In the genomic region with DNA sequence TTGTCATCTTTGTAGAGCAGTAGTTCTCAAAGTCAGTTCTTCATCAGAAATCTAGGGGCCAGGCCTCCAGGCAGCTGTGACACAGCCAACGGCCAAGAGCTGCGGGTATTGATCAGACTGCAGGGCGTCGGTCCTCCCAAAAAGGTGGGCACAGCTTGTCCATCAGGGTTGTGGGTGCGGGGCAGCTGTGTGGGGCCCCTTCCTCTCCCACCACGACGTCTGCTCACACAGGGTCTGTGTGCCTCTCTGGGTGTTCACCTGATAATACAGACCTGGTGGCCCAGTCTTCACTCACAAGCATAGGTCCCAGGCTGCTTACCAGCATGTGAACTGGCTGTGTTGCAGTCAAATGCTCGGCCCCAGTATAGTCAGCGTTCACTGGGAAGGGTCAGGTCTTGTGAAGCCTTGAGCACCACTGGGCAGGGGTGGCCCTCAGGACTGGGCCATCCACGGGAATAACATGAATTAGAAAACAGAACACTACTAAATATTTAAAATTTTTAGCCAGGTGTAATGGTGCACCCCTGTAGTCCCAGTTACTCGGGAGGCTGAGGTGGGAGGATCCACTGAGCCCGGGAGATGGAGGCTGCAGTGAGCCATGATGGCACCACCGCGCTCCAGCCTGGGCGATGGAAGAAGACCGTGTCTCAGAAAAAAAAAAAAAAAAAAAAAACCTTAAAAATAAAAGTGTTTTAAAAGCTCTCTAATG, we compare ENCODE assay signal across 16 cellular contexts.
DNase-seq lines count a peak whose midpoint lies in the region; ATAC-seq, FAIRE-seq and TF ChIP-seq lines count a peak whose summit lies in the region.
"Had no signal": no experiment of that assay in that cellular context is flagged by ENCODE, and none has a peak within 500 bp of the region (broad histone marks: within the 10 kb centered on the region; RNA-seq: fewer than 3 reads in every experiment).

No MANE protein-coding gene starts in this region.

- no peak overlapping the region for H2BK5ac ChIP-seq in neuronal stem cell (ENCODE audit: low read length)

- no peak overlapping the region for H3K4me3 Mint-ChIP-seq in HFFc6
- H3K4me3 Mint-ChIP-seq: B cell; CD8-positive, alpha-beta T cell had no signal

- no peak overlapping the region for H2BK15ac ChIP-seq in neuronal stem cell (ENCODE audit: low read length)

- no peaks in the 10 kb centered on the region for H3K27me3 ChIP-seq in right lobe of liver
- no peaks in the 10 kb centered on the region for H3K27me3 ChIP-seq in HepG2 (ENCODE audit: control insufficient read depth in 1 of 2, insufficient read depth in 2 of 2, low read length in 2 of 2)
- H3K27me3 ChIP-seq in RWPE2 (ENCODE audit: insufficient read depth, poor library complexity, severe bottlenecking) = no peaks in the 10 kb centered on the region
- H3K27me3 ChIP-seq in neuronal stem cell (ENCODE audit: control insufficient read depth in 3 of 3, insufficient read depth in 3 of 3, low read depth in 1 of 3, low read length in 3 of 3) = peaks cover 0 to 2% (median 0%) of the 10 kb centered on the region in 3 experiments

- no peak overlapping the region for H3K4me3 ChIP-seq in right lobe of liver
- no peak overlapping the region for H3K4me3 ChIP-seq in HepG2 (replicated peaks in 1 of 3; ENCODE audit: insufficient read depth in 1 of 3, low read depth in 2 of 3, low read length in 3 of 3)
- no peak overlapping the region for H3K4me3 ChIP-seq in RWPE2 (ENCODE audit: severe bottlenecking)
- no peak overlapping the region for H3K4me3 ChIP-seq in neuronal stem cell (ENCODE audit: low read length in 2 of 2)

- H3K4ac ChIP-seq in neuronal stem cell (ENCODE audit: low read length) = no peak overlapping the region

- TF ChIP-seq RAD21 in HepG2 (CRISPR knock-in tag; IDR thresholded peaks at IDR 0.05) = no peak

- H2BK12ac ChIP-seq in neuronal stem cell (ENCODE audit: low read length) = no peak overlapping the region

- H3K4me1 ChIP-seq in right lobe of liver = no peaks in the 10 kb centered on the region
- peaks cover 31% of the 10 kb centered on the region for H3K4me1 ChIP-seq in HepG2 (ENCODE audit: insufficient read depth, low read length)
- no peaks in the 10 kb centered on the region for H3K4me1 ChIP-seq in RWPE2 (ENCODE audit: insufficient read depth, poor library complexity, severe bottlenecking)
- H3K4me1 ChIP-seq in neuronal stem cell (ENCODE audit: control insufficient read depth in 2 of 2, insufficient read depth in 1 of 2, low read depth in 1 of 2, low read length in 2 of 2) = peaks cover 0 to 4% of the 10 kb centered on the region in 2 donors

- H3K9me3 Mint-ChIP-seq in HFFc6 = peaks cover 14% of the 10 kb centered on the region

- H2AFZ ChIP-seq in HepG2 (ENCODE audit: low read length) (no peak overlapping the region), neuronal stem cell (ENCODE audit: low read length) (no peak overlapping the region)

- H2BK120ac ChIP-seq in neuronal stem cell (ENCODE audit: low read depth, low read length) = no peak overlapping the region

- ATAC-seq in right lobe of liver (no peak), HepG2 (no peak), RWPE2 (ENCODE audit: low read depth) (no peak)
- ATAC-seq: CD8-positive, alpha-beta T cell had no signal

- FAIRE-seq in HepG2 (lab: Jason Lieb, UNC) = no peak
- FAIRE-seq: D721Med had no signal

- peaks cover 24% of the 10 kb centered on the region for H3K36me3 Mint-ChIP-seq in HFFc6 (ENCODE audit: low read depth)

- peak overlapping the region; percentile 39 for H3K14ac ChIP-seq in neuronal stem cell (ENCODE audit: low read length)

- H2AK5ac ChIP-seq in neuronal stem cell (ENCODE audit: low read depth, low read length) = no peak overlapping the region

- no peak for TF ChIP-seq EP300 in HepG2 (IDR thresholded peaks at IDR 0.05; ENCODE audit: low read depth in 2 of 2, low read length in 2 of 2)
- no peak for TF ChIP-seq EP300 in HepG2 (CRISPR knock-in tag; IDR thresholded peaks at IDR 0.05; ENCODE audit: borderline replicate concordance)

- H3K27ac Mint-ChIP-seq in HFFc6 = no peak overlapping the region; the same call in 1 of the 2 replicates
- H3K27ac Mint-ChIP-seq: B cell; CD8-positive, alpha-beta T cell had no signal

- TF ChIP-seq CTCF in right lobe of liver (IDR thresholded peaks at IDR 0.05) (no peak), HepG2 (CRISPR knock-in tag; IDR thresholded peaks at IDR 0.05) (no peak), RWPE2 (IDR thresholded peaks at IDR 0.05; ENCODE audit: poor library complexity, severe bottlenecking) (no peak), HFFc6 (IDR thresholded peaks at IDR 0.05) (no peak)

- H3K18ac ChIP-seq in neuronal stem cell (ENCODE audit: low read length) = no peak overlapping the region

- intact Hi-C loops in right lobe of liver (cut with DNase I) (no loop called here), HepG2 (cut with micrococcal nuclease; ENCODE audit: unreplicated experiment) (loop anchor here (5.0 kb wide), 1 partner anchor 220 kb away; no protein-coding TSS in a partner anchor)

- H3K4me1 Mint-ChIP-seq in HFFc6 (ENCODE audit: low read depth) = peaks cover 20% of the 10 kb centered on the region

- DNase-seq in right lobe of liver (peak in 2 of 3 donors; percentile 19 to 20), HepG2 (ENCODE audit: low spot score) (no peak), RWPE2 (ENCODE audit: low spot score) (peak; percentile 9), neuronal stem cell (ENCODE audit: low spot score) (no peak), HFFc6 (no peak), NCI-H526 (lab: John Stamatoyannopoulos, UW) (no peak), MV-4-11 (lab: John Stamatoyannopoulos, UW) (no peak)
- DNase-seq: CD8-positive, alpha-beta T cell; DMS79; NCI-H1092; NCI-H2081 treated with DMSO at 0.1 percent for 48 hours; NCI-H510A; NCI-H82; SHP77 had no signal

- H3K23ac ChIP-seq in neuronal stem cell (ENCODE audit: low read depth, low read length, poor library complexity) = no peak overlapping the region

- 85% methylated on average over 9 of the region's 16 CpGs for WGBS in right lobe of liver (ENCODE audit: insufficient coverage, low coverage, low lambda C conversion rate, missing lambda C conversion rate)
- WGBS in HepG2 (ENCODE audit: low lambda C conversion rate) = 82% methylated on average over 9 of the region's 16 CpGs
- no CpG with 5 or more reads among the region's 16 CpGs for WGBS in neuronal stem cell (ENCODE audit: extremely low coverage in 2 of 2, insufficient read length in 2 of 2, insufficient replicate concordance in 1 of 2), 2 donors

- POLR2A ChIA-PET in HepG2 (lab: Yijun Ruan, JAX) = no interaction called here

- no peaks in the 10 kb centered on the region for H4K20me1 ChIP-seq in HepG2 (ENCODE audit: insufficient read depth, low read length)

- no peak for TF ChIP-seq POLR2A in right lobe of liver (IDR thresholded peaks at IDR 0.05)
- no peak for TF ChIP-seq POLR2A in HepG2 (IDR thresholded peaks at IDR 0.05; ENCODE audit: insufficient read depth in 1 of 2, low read depth in 2 of 2, low read length in 2 of 2)

- H3K36me3 ChIP-seq in right lobe of liver (no peaks in the 10 kb centered on the region), HepG2 (replicated peaks in 1 of 2; ENCODE audit: control insufficient read depth in 1 of 2, insufficient read depth in 2 of 2, low read length in 2 of 2) (no peaks in the 10 kb centered on the region), RWPE2 (ENCODE audit: low read depth) (no peaks in the 10 kb centered on the region), neuronal stem cell (replicated peaks in 1 of 2; ENCODE audit: control insufficient read depth in 2 of 2, insufficient read depth in 2 of 2, low read length in 2 of 2) (no peaks in the 10 kb centered on the region)

- peaks cover 13% of the 10 kb centered on the region for H3K27me3 Mint-ChIP-seq in HFFc6 (ENCODE audit: insufficient read depth)
- H3K27me3 Mint-ChIP-seq: B cell had no signal

- H3K27ac ChIP-seq in right lobe of liver (no peak overlapping the region), HepG2 (ENCODE audit: extremely low read length, insufficient read depth, low read length) (no peak overlapping the region), RWPE2 (ENCODE audit: poor library complexity, severe bottlenecking) (no peak overlapping the region), neuronal stem cell (replicated peaks; ENCODE audit: low read length) (no peak overlapping the region)

- no peak overlapping the region for H4K91ac ChIP-seq in neuronal stem cell (ENCODE audit: low read depth, low read length, poor library complexity)

- no peak overlapping the region for H3K9ac ChIP-seq in HepG2 (ENCODE audit: insufficient read depth, low read depth, low read length)
- H3K9ac ChIP-seq in neuronal stem cell (ENCODE audit: low read depth, low read length, poor library complexity) = no peak overlapping the region

- H3K4me2 ChIP-seq in HepG2 (ENCODE audit: low read depth, low read length) (no peak overlapping the region), neuronal stem cell (ENCODE audit: insufficient read depth, low read length, poor library complexity, severe bottlenecking) (no peak overlapping the region)

- no peaks in the 10 kb centered on the region for H3K9me3 ChIP-seq in right lobe of liver
- H3K9me3 ChIP-seq in HepG2 (ENCODE audit: low read length) = peaks cover 5% of the 10 kb centered on the region; the same call in 1 of the 2 replicates
- no peaks in the 10 kb centered on the region for H3K9me3 ChIP-seq in RWPE2 (ENCODE audit: severe bottlenecking)
- H3K9me3 ChIP-seq in neuronal stem cell (replicated peaks in 1 of 2; ENCODE audit: control insufficient read depth in 2 of 2, insufficient read depth in 1 of 2, low read depth in 1 of 2, low read length in 2 of 2) = peaks cover 5 to 14% of the 10 kb centered on the region in 2 donors

- no TSS peak for BruUV-seq in HepG2 (replicated peaks; lab: Mats Ljungman, UMichigan)

- H3K79me2 ChIP-seq in HepG2 (ENCODE audit: insufficient read depth, low read length) = no peaks in the 10 kb centered on the region

- CTCF ChIA-PET in HepG2 (lab: Yijun Ruan, JAX; ENCODE audit: low intra/inter-chr PET ratio, low total read pairs) = no interaction called here

- in situ Hi-C loops in HepG2 (cut with HindIII; ENCODE audit: extremely low pct_ligation_motif_present, low pct_unique_long_range_greater_than_20kb) = no loop called here

- H4K8ac ChIP-seq in neuronal stem cell (ENCODE audit: low read depth, low read length) = no peak overlapping the region

- H3K79me1 ChIP-seq in neuronal stem cell (ENCODE audit: low read depth, low read length) = peaks cover 8% of the 10 kb centered on the region

TF ChIP-seq in HepG2, 621 proteins besides CTCF, POLR2A, EP300 and RAD21 (continues in another document):
- TF ChIP-seq MBD4 (IDR thresholded peaks at IDR 0.05; ENCODE audit: borderline replicate concordance, low read length) (no peak), SETDB1 (CRISPR knock-in tag; IDR thresholded peaks at IDR 0.05; ENCODE audit: borderline replicate concordance) (no peak), ZNF343 (CRISPR knock-in tag; IDR thresholded peaks at IDR 0.05) (no peak), ZNF562 (CRISPR knock-in tag; IDR thresholded peaks at IDR 0.05; ENCODE audit: borderline replicate concordance) (no peak), CENPX (CRISPR knock-in tag; IDR thresholded peaks at IDR 0.05) (no peak), ZNF496 (CRISPR knock-in tag; IDR thresholded peaks at IDR 0.05; ENCODE audit: insufficient replicate concordance) (no peak)

Comparison
In these comparisons a context has a peak if more than half of its experiments do, and no peak if none do; other contexts are left out.
1. DNase-seq: peak in right lobe of liver (2 of 3) and RWPE2 (single experiment); none in HepG2 (single experiment), neuronal stem cell (single experiment), HFFc6 (single experiment), NCI-H526 (0 of 2) and MV-4-11 (single experiment).